8 cellular contexts compared by ENCODE assay signal in genomic region chr9:27548055-27548741, GRCh38. TPM values are rescaled to one million over a fixed set of nuclear protein-coding genes. Genes with fewer than 3 reads are reported as not detected.
DNase-seq lines count a peak whose midpoint lies in the region; ATAC-seq and TF ChIP-seq lines count a peak whose summit lies in the region.

No MANE protein-coding gene starts in this region.

- no peaks in the 10 kb centered on the region for H3K9me2 ChIP-seq in OCI-LY1 (ENCODE audit: low read depth, low read length)

- H3K4me1 ChIP-seq in A673 (ENCODE audit: insufficient read depth, low read length, poor library complexity, severe bottlenecking) (no peaks in the 10 kb centered on the region), OCI-LY1 (ENCODE audit: insufficient read depth, low read length, severe bottlenecking) (no peaks in the 10 kb centered on the region), esophagus muscularis mucosa (peaks cover 0 to 12% (median 11%) of the 10 kb centered on the region in 4 donors), ovary (ENCODE audit: insufficient read depth) (peaks cover 2% of the 10 kb centered on the region)
- no peaks in the 10 kb centered on the region for H3K4me1 ChIP-seq in CD8-positive, alpha-beta memory T cell (ENCODE audit: insufficient read depth, low read length)

- no TSS peak for BruUV-seq in A673 (replicated peaks; lab: Mats Ljungman, UMichigan)

- H3K4me1 Mint-ChIP-seq in CD8-positive, alpha-beta memory T cell: no peaks in the 10 kb centered on the region

- no peak overlapping the region for H3K4me3 Mint-ChIP-seq in CD8-positive, alpha-beta memory T cell

- peaks cover 9 to 63% (median 17%) of the 10 kb centered on the region in 3 donors for H3K36me3 Mint-ChIP-seq in CD8-positive, alpha-beta memory T cell

- no peaks in the 10 kb centered on the region for H4K20me1 ChIP-seq in OCI-LY1 (ENCODE audit: insufficient read depth, low read length)

- intact Hi-C loops in A673 (cut with micrococcal nuclease; ENCODE audit: unreplicated experiment): loop anchor here (5.0 kb wide), 1 partner anchor 216 kb away; no protein-coding TSS in a partner anchor
- intact Hi-C loops in esophagus muscularis mucosa (cut with DNase I): loop anchor here (1.0 kb wide), 1 partner anchor 216 kb away; no protein-coding TSS in a partner anchor
- intact Hi-C loops in ovary (cut with DNase I): loop anchor here in 2 of 4 donors (2.0 to 5.0 kb wide), 2 partner anchors 215 to 216 kb away; no protein-coding TSS in a partner anchor

- no peaks in the 10 kb centered on the region for H3K9me3 ChIP-seq in A673 (ENCODE audit: low read depth, low read length, poor library complexity, severe bottlenecking)
- no peaks in the 10 kb centered on the region for H3K9me3 ChIP-seq in OCI-LY1 (ENCODE audit: low read length)
- no peaks in the 10 kb centered on the region for H3K9me3 ChIP-seq in esophagus muscularis mucosa
- H3K9me3 ChIP-seq in ovary: no peaks in the 10 kb centered on the region
- no peaks in the 10 kb centered on the region for H3K9me3 ChIP-seq in CD8-positive, alpha-beta memory T cell (ENCODE audit: low read length)

- POLR2A ChIA-PET in A673 (lab: Charles Lee; ENCODE audit: low non-redundant PET): no interaction called here
- POLR2A ChIA-PET in CD8-positive, alpha-beta memory T cell (lab: Charles Lee): interaction anchor here (0.6 kb wide), 1 partner anchor 19 kb away, joined by 3 read pairs; no protein-coding TSS in a partner anchor

- DNase-seq in A673 (ENCODE audit: low spot score): peak; percentile 21
- DNase-seq in esophagus muscularis mucosa (ENCODE audit: extremely low spot score): no peak
- DNase-seq in ovary: no peak
- no peak for DNase-seq in NOMO-1 (lab: John Stamatoyannopoulos, UW; ENCODE audit: unreplicated experiment in 2 of 2)
- DNase-seq in CD8-positive, alpha-beta memory T cell: no peak
- no peak for DNase-seq in DMS153 treated with DMSO at 0.1 percent for 48 hours (lab: John Stamatoyannopoulos, UW; ENCODE audit: unreplicated experiment)

- H3K4me3 ChIP-seq in A673 (ENCODE audit: low read depth, low read length, poor library complexity, severe bottlenecking) (no peak overlapping the region), OCI-LY1 (ENCODE audit: low read depth, low read length, poor library complexity, severe bottlenecking) (no peak overlapping the region), esophagus muscularis mucosa (no peak overlapping the region), ovary (no peak overlapping the region)
- H3K4me3 ChIP-seq in CD8-positive, alpha-beta memory T cell (ENCODE audit: low read length): no peak overlapping the region

- peak; percentile 54 for ATAC-seq in GM18861 (IDR thresholded peaks at IDR 0.05; ENCODE audit: unreplicated experiment)

- no peaks in the 10 kb centered on the region for H3K27me3 Mint-ChIP-seq in CD8-positive, alpha-beta memory T cell

- no peak for TF ChIP-seq EP300 in esophagus muscularis mucosa (IDR thresholded peaks at IDR 0.05)
- TF ChIP-seq EP300 in ovary (IDR thresholded peaks at IDR 0.05): no peak

- TF ChIP-seq POLR2A in esophagus muscularis mucosa (IDR thresholded peaks at IDR 0.05; ENCODE audit: low read depth): no peak
- no peak for TF ChIP-seq POLR2A in ovary (IDR thresholded peaks at IDR 0.05)

- H3K36me3 ChIP-seq in A673 (ENCODE audit: insufficient read depth, low read length, poor library complexity, severe bottlenecking) (no peaks in the 10 kb centered on the region), OCI-LY1 (ENCODE audit: insufficient read depth, low read length) (peaks cover 15% of the 10 kb centered on the region), esophagus muscularis mucosa (peaks cover 6 to 55% (median 24%) of the 10 kb centered on the region in 4 donors), ovary (no peaks in the 10 kb centered on the region)
- H3K36me3 ChIP-seq in CD8-positive, alpha-beta memory T cell (ENCODE audit: insufficient read depth, low read length): no peaks in the 10 kb centered on the region

- H3K9me3 Mint-ChIP-seq in CD8-positive, alpha-beta memory T cell: no peaks in the 10 kb centered on the region

- H3K27ac Mint-ChIP-seq in CD8-positive, alpha-beta memory T cell: no peak overlapping the region

- H2AFZ ChIP-seq in OCI-LY1 (ENCODE audit: low read length): no peak overlapping the region

- no peaks in the 10 kb centered on the region for H3K79me2 ChIP-seq in OCI-LY1 (ENCODE audit: insufficient read depth, low read length)

- 39% methylated on average over 10 of the region's 10 CpGs for WGBS in esophagus muscularis mucosa
- WGBS in ovary, 3 donors: 9 to 15% (median 10%) methylated on average over 10 of the region's 10 CpGs

- H3K4me2 ChIP-seq in OCI-LY1 (ENCODE audit: low read length): no peak overlapping the region

- TF ChIP-seq CTCF in A673 (conservative IDR thresholded peaks at IDR 0.05; ENCODE audit: low read depth, low read length): peak; percentile 40
- peak; percentile 41; the same call in 1 of the 2 replicates for TF ChIP-seq CTCF in OCI-LY1 (IDR thresholded peaks at IDR 0.05; ENCODE audit: low read length)
- peak; percentile 46 to 58 (median 51) for TF ChIP-seq CTCF in esophagus muscularis mucosa (IDR thresholded peaks at IDR 0.05)
- TF ChIP-seq CTCF in ovary (IDR thresholded peaks at IDR 0.05): peak in 2 of 3 donors; percentile 52 to 68

- H3K27me3 ChIP-seq in A673 (replicated peaks; ENCODE audit: insufficient read depth, low read depth, low read length, poor library complexity) (no peaks in the 10 kb centered on the region), OCI-LY1 (ENCODE audit: insufficient read depth, low read length) (no peaks in the 10 kb centered on the region), esophagus muscularis mucosa (no peaks in the 10 kb centered on the region), ovary (no peaks in the 10 kb centered on the region)
- no peaks in the 10 kb centered on the region for H3K27me3 ChIP-seq in CD8-positive, alpha-beta memory T cell (ENCODE audit: insufficient read depth, low read length, poor library complexity, severe bottlenecking)

- no peak overlapping the region for H3K27ac ChIP-seq in A673 (ENCODE audit: low read depth, low read length, poor library complexity, severe bottlenecking)
- H3K27ac ChIP-seq in OCI-LY1 (ENCODE audit: low read depth, low read length, poor library complexity, severe bottlenecking): no peak overlapping the region
- peak overlapping the region in 3 of 4 donors; percentile 29 to 63 (median 44) for H3K27ac ChIP-seq in esophagus muscularis mucosa (replicated peaks in 1 of 4)
- H3K27ac ChIP-seq in ovary: peak overlapping the region in 1 of 2 donors; percentile 36
- no peak overlapping the region for H3K27ac ChIP-seq in CD8-positive, alpha-beta memory T cell (ENCODE audit: low read depth, low read length)

- CTCF ChIA-PET in A673 (lab: Charles Lee): interaction anchor here (1.2 kb wide), 1 partner anchor 216 kb away, joined by 3 read pairs; no protein-coding TSS in a partner anchor
- CTCF ChIA-PET in CD8-positive, alpha-beta memory T cell (lab: Charles Lee): no interaction called here

- no peak overlapping the region for H3K9ac ChIP-seq in OCI-LY1 (ENCODE audit: low read length)

- H3F3A ChIP-seq in OCI-LY1 (ENCODE audit: insufficient read depth, low read length): no peaks in the 10 kb centered on the region

RNA-seq across cellular contexts. Expression of gene MOB3B, which starts 18.6 kb away (rescaled TPM):
- total RNA-seq in A673 (2021) (0.19 and 0.31 TPM in 2 replicates), esophagus muscularis mucosa (10 to 100 TPM in 1 of 4 donors, 1 to 10 TPM in 3; 7.6 to 11.6 (median 9.5) TPM), ovary (10 to 100 TPM; 19.3 to 68.2 (median 28.1) TPM)
- 10 to 100 TPM; 16.3 to 31.6 TPM for polyA plus RNA-seq in ovary
- under 1 TPM; 0.20 to 0.29 TPM for total RNA-seq in CD8-positive, alpha-beta memory T cell
- polyA plus RNA-seq in CD8-positive, alpha-beta memory T cell: 0.07 TPM

RNA-seq across cellular contexts. Expression of gene IFNK, which starts 24.1 kb away (rescaled TPM):
- total RNA-seq in A673 (2021) (not detected in 2 replicates), esophagus muscularis mucosa (not detected), ovary (not detected)
- polyA plus RNA-seq in ovary: not detected
- not detected for total RNA-seq in CD8-positive, alpha-beta memory T cell
- polyA plus RNA-seq in CD8-positive, alpha-beta memory T cell: not detected

RNA-seq across cellular contexts. Expression of gene C9orf72, which starts 25.1 kb away (rescaled TPM):
- total RNA-seq in A673 (2021) (5.9 TPM in 2 replicates), esophagus muscularis mucosa (10 to 100 TPM; 11.5 to 20.5 (median 14.6) TPM), ovary (100 to 1,000 TPM in 1 of 7 donors, 10 to 100 TPM in 6; 18.5 to 100 (median 25.3) TPM)
- 10 to 100 TPM; 13.4 to 16.1 TPM for polyA plus RNA-seq in ovary
- total RNA-seq in CD8-positive, alpha-beta memory T cell: 1 to 10 TPM; 3.9 to 5.5 TPM
- polyA plus RNA-seq in CD8-positive, alpha-beta memory T cell: 6.3 TPM

Comparison
In these comparisons a context has a peak if more than half of its experiments do, and no peak if none do; other contexts are left out.
1. H3K27ac ChIP-seq: peak in esophagus muscularis mucosa (3 of 4); none in A673 (single experiment), OCI-LY1 (single experiment) and CD8-positive, alpha-beta memory T cell (single experiment).
2. Peak in every context shown above with its lines, with median percentiles within 50 percentile points of each other: CTCF ChIP-seq.